ENCODE assay signal across 8 cellular contexts in the genomic region with DNA sequence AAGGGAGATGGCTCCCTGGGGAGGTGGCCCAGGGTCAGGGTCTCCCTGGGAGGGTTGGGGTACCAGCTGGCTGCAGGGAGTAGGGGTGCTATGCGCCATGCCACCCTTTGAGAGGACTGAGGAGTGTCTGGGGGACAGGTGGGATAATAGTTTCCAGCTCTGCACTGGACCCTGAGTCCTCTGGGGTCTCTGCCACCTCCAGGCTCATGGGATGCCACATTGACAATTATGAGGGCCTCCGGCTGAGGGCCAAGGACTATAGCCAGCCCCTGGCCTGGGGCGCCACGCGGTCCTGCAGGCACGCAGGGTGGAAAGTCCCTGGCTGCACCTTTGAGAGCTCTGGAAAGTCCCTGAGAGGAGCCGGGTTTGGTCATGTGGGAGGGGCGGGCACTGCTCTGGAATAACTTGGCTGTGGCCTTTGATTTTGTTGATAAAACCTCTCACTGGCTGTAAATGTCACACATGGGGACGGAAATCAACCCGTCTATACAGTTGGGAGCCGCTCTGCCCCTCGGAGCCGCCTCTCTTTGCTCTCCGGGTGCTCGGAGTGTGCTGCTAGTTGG. TPM values are rescaled to one million over a fixed set of nuclear protein-coding genes. Genes with fewer than 3 reads are reported as not detected.
DNase-seq lines count a peak whose midpoint lies in the region; ATAC-seq and TF ChIP-seq lines count a peak whose summit lies in the region.

No MANE protein-coding gene starts in this region.

- peak overlapping the region; percentile 60 to 78 for H3K27ac ChIP-seq in coronary artery

- no peak for ATAC-seq in GM18505 (IDR thresholded peaks at IDR 0.05; ENCODE audit: unreplicated experiment)
- peak; percentile 36 for ATAC-seq in HG03045 (IDR thresholded peaks at IDR 0.05; ENCODE audit: unreplicated experiment)
- peak; percentile 93 for ATAC-seq in stimulated activated naive CD8-positive, alpha-beta T cell treated with anti-CD3 and anti-CD28 coated beads, Interleukin-15, amount 100 ng/mL, for 72 hours

- TF ChIP-seq POLR2A in GM18505 (IDR thresholded peaks at IDR 0.05; ENCODE audit: borderline replicate concordance, extremely low read depth, insufficient read depth, insufficient read length) = peak; percentile 19

- H3K27ac Mint-ChIP-seq in stimulated activated naive CD8-positive, alpha-beta T cell treated with anti-CD3 and anti-CD28 coated beads, Interleukin-15, amount 100 ng/mL, for 72 hours = peak overlapping the region; percentile 96

- no peaks in the 10 kb centered on the region for H3K9me3 Mint-ChIP-seq in stimulated activated naive CD8-positive, alpha-beta T cell treated with anti-CD3 and anti-CD28 coated beads, Interleukin-15, amount 100 ng/mL, for 72 hours

- peak overlapping the region; percentile 83 to 84 for H3K4me3 Mint-ChIP-seq in stimulated activated naive CD8-positive, alpha-beta T cell treated with anti-CD3 and anti-CD28 coated beads, Interleukin-15, amount 100 ng/mL, for 72 hours

- DNase-seq in activated CD4-positive, alpha-beta T cell treated with anti-CD3 and anti-CD28 coated beads for 24 hours (ENCODE audit: low read depth in 2 of 2) = peak; percentile 73 to 81
- DNase-seq in coronary artery (ENCODE audit: low spot score) (no peak), myocyte (ENCODE audit: low read depth) (peak; percentile 31), NCI-H1436 (lab: John Stamatoyannopoulos, UW) (no peak), globus pallidus (ENCODE audit: low spot score) (no peak)
- peak; percentile 78 to 88 for DNase-seq in stimulated activated naive CD8-positive, alpha-beta T cell treated with anti-CD3 and anti-CD28 coated beads, Interleukin-15, amount 100 ng/mL, for 72 hours

- H3K4me1 Mint-ChIP-seq in stimulated activated naive CD8-positive, alpha-beta T cell treated with anti-CD3 and anti-CD28 coated beads, Interleukin-15, amount 100 ng/mL, for 72 hours = peaks cover 72% of the 10 kb centered on the region

- H3K4me3 ChIP-seq in coronary artery = peak overlapping the region; percentile 47

- no peak for TF ChIP-seq CTCF in coronary artery (IDR thresholded peaks at IDR 0.05)

- H3K27me3 Mint-ChIP-seq in stimulated activated naive CD8-positive, alpha-beta T cell treated with anti-CD3 and anti-CD28 coated beads, Interleukin-15, amount 100 ng/mL, for 72 hours = no peaks in the 10 kb centered on the region

RNA-seq across cellular contexts. Expression of a gene that starts 16.0 kb away (rescaled TPM):
- total RNA-seq in myocyte = 7.0 and 31.0 TPM in 2 replicates
- polyA plus RNA-seq in myocyte (2012) = 8.9 TPM

RNA-seq across cellular contexts. Expression of a gene that starts 36.2 kb away (rescaled TPM):
- total RNA-seq in myocyte = 353 and 413 TPM in 2 replicates
- polyA plus RNA-seq in myocyte (2012) = 610 TPM

RNA-seq across cellular contexts. Expression of a gene that starts 42.2 kb away (rescaled TPM):
- 170 and 196 TPM in 2 replicates for total RNA-seq in myocyte
- polyA plus RNA-seq in myocyte (2012) = 89.6 TPM

RNA-seq across cellular contexts. Expression of a gene that starts 42.7 kb away (rescaled TPM):
- 0.88 TPM in 1 of 2 replicates, not detected in the other for total RNA-seq in myocyte
- 0.47 TPM for polyA plus RNA-seq in myocyte (2012)

RNA-seq across cellular contexts. Expression of a gene that starts 49.7 kb away (rescaled TPM):
- total RNA-seq in myocyte = 0.10 and 0.27 TPM in 2 replicates
- 0.37 TPM for polyA plus RNA-seq in myocyte (2012)

Comparison
In these comparisons a context has a peak if more than half of its experiments do, and no peak if none do; other contexts are left out.
1. DNase-seq: peak in activated CD4-positive, alpha-beta T cell treated with anti-CD3 and anti-CD28 coated beads for 24 hours (2 of 2), myocyte (single experiment) and stimulated activated naive CD8-positive, alpha-beta T cell treated with anti-CD3 and anti-CD28 coated beads, Interleukin-15, amount 100 ng/mL, for 72 hours (2 of 2); none in coronary artery (single experiment), NCI-H1436 (single experiment) and globus pallidus (single experiment).